In the genomic region with DNA sequence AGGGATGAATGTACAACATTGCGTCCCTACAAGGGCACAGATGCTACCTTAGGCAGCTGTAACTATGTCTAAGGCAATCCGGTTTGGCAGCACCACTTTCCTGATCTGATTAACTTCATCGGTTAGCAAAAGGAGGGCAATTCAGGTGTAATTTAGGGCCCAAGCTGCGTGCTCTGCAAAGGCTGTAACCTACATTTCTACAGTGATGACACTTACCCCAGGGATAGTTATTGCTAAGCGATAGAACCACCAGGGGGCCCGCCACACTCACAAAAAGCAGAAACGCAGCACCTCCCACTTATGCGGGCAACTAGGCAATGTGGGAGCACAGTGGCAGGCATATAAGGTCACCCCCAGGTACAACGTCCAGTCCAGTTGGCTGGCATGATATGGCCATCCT, we compare ENCODE assay signal across 13 cellular contexts.
DNase-seq lines count a peak whose midpoint lies in the region; ATAC-seq, FAIRE-seq and TF ChIP-seq lines count a peak whose summit lies in the region.
"Had no signal": no experiment of that assay in that cellular context is flagged by ENCODE, and none has a peak within 500 bp of the region (broad histone marks: within the 10 kb centered on the region; RNA-seq: fewer than 3 reads in every experiment).

No MANE protein-coding gene starts in this region.

- in situ Hi-C loops in ACHN (cut with HindIII; ENCODE audit: low pct_ligation_motif_present, low pct_unique_long_range_greater_than_20kb, low sequenced_read_pairs): no loop called here

- H3K27me3 Mint-ChIP-seq in WTC11 (ENCODE audit: low read depth): no peaks in the 10 kb centered on the region
- no peaks in the 10 kb centered on the region for H3K27me3 Mint-ChIP-seq in activated CD8-positive, alpha-beta T cell treated with anti-CD3 and anti-CD28 coated beads, Interleukin-2, amount 10 ng/mL, durations not matched to agents 7 days and 5 days (ENCODE audit: low read depth)

- TF ChIP-seq CTCF in LNCaP clone FGC (IDR thresholded peaks at IDR 0.05; ENCODE audit: control insufficient read depth, extremely low read depth, insufficient read depth) (peak; percentile 32), WTC11 (IDR thresholded peaks at IDR 0.05) (no peak), kidney (IDR thresholded peaks at IDR 0.05; ENCODE audit: borderline replicate concordance, extremely low read depth, insufficient read depth) (peak; percentile 23)

- no peak overlapping the region for H3K27ac ChIP-seq in kidney (ENCODE audit: low read depth in 2 of 2, low read length in 2 of 2)

- H3K36me3 Mint-ChIP-seq in WTC11: no peaks in the 10 kb centered on the region
- no peaks in the 10 kb centered on the region for H3K36me3 Mint-ChIP-seq in activated CD8-positive, alpha-beta T cell treated with anti-CD3 and anti-CD28 coated beads, Interleukin-2, amount 10 ng/mL, durations not matched to agents 7 days and 5 days (ENCODE audit: low read depth)

- CTCF ChIA-PET in WTC11 (lab: Charles Lee): interaction anchor here (1.7 kb wide), 1 partner anchor 8 kb away, joined by 7 read pairs; no protein-coding TSS in a partner anchor
- CTCF ChIA-PET in activated CD8-positive, alpha-beta T cell treated with anti-CD3 and anti-CD28 coated beads, Interleukin-2, amount 10 ng/mL, durations not matched to agents 7 days and 5 days (lab: Charles Lee): no interaction called here

- H3K9ac ChIP-seq in kidney (ENCODE audit: low read length in 2 of 2): no peak overlapping the region

- no peaks in the 10 kb centered on the region for H3K9me3 ChIP-seq in kidney (ENCODE audit: control insufficient read depth in 1 of 2, low read length in 2 of 2)
- H3K9me3 ChIP-seq: esophagus squamous epithelium had no signal

- POLR2A ChIA-PET in WTC11 (lab: Charles Lee): no interaction called here
- POLR2A ChIA-PET in activated CD8-positive, alpha-beta T cell treated with anti-CD3 and anti-CD28 coated beads, Interleukin-2, amount 10 ng/mL, durations not matched to agents 7 days and 5 days (lab: Charles Lee): no interaction called here

- H3K36me3 ChIP-seq in kidney (ENCODE audit: control insufficient read depth in 1 of 2, insufficient read depth in 2 of 2, low read length in 2 of 2): no peaks in the 10 kb centered on the region
- H3K36me3 ChIP-seq: esophagus squamous epithelium had no signal

- H3K4me1 ChIP-seq in kidney (ENCODE audit: control insufficient read depth in 1 of 2, insufficient read depth in 1 of 2, low read depth in 1 of 2, low read length in 2 of 2): peaks cover 0 to 5% of the 10 kb centered on the region in 2 donors

- intact Hi-C loops in kidney (cut with DNase I): no loop called here

- H3K4me1 Mint-ChIP-seq in WTC11: no peaks in the 10 kb centered on the region
- H3K4me1 Mint-ChIP-seq in activated CD8-positive, alpha-beta T cell treated with anti-CD3 and anti-CD28 coated beads, Interleukin-2, amount 10 ng/mL, durations not matched to agents 7 days and 5 days (ENCODE audit: low read depth): no peaks in the 10 kb centered on the region

- peaks cover 5% of the 10 kb centered on the region; the same call in 1 of the 2 replicates for H3K9me3 Mint-ChIP-seq in WTC11
- no peaks in the 10 kb centered on the region for H3K9me3 Mint-ChIP-seq in activated CD8-positive, alpha-beta T cell treated with anti-CD3 and anti-CD28 coated beads, Interleukin-2, amount 10 ng/mL, durations not matched to agents 7 days and 5 days (ENCODE audit: insufficient read depth)

- H3K4me3 ChIP-seq in LNCaP clone FGC (ENCODE audit: low read depth, low read length) (no peak overlapping the region), kidney (ENCODE audit: low read length in 2 of 2) (no peak overlapping the region)
- H3K4me3 ChIP-seq: esophagus squamous epithelium had no signal

- H3K27ac Mint-ChIP-seq in WTC11: no peak overlapping the region
- H3K27ac Mint-ChIP-seq in activated CD8-positive, alpha-beta T cell treated with anti-CD3 and anti-CD28 coated beads, Interleukin-2, amount 10 ng/mL, durations not matched to agents 7 days and 5 days: no peak overlapping the region

- peak; percentile 11 for DNase-seq in ACHN
- no peak for DNase-seq in LNCaP clone FGC (ENCODE audit: low read depth)
- DNase-seq in WTC11 (ENCODE audit: low spot score): peak; percentile 37
- DNase-seq in kidney: no peak
- no peak for DNase-seq in NCI-H446 treated with DMSO at 0.1 percent for 48 hours (lab: John Stamatoyannopoulos, UW)
- DNase-seq in activated CD8-positive, alpha-beta T cell treated with anti-CD3 and anti-CD28 coated beads, Interleukin-2, amount 10 ng/mL, durations not matched to agents 7 days and 5 days: no peak
- DNase-seq: activated naive CD4-positive, alpha-beta T cell treated with anti-CD3 and anti-CD28 coated beads, Interleukin-2, amount 50 U/mL, for 16 hours; esophagus squamous epithelium; GF-D8; NCI-H1105; SIG-M5 had no signal

- peak; percentile 44; the same call in 1 of the 2 replicates for ATAC-seq in WTC11
- ATAC-seq in HG02678 (IDR thresholded peaks at IDR 0.05; ENCODE audit: unreplicated experiment): no peak
- no peak for ATAC-seq in activated CD8-positive, alpha-beta T cell treated with anti-CD3 and anti-CD28 coated beads, Interleukin-2, amount 10 ng/mL, durations not matched to agents 7 days and 5 days
- no peak for ATAC-seq in HG02642 (IDR thresholded peaks at IDR 0.05; ENCODE audit: poor library complexity, unreplicated experiment)

- FAIRE-seq in kidney (lab: Jason Lieb, UNC): no peak

- H3K4me3 Mint-ChIP-seq in WTC11: no peak overlapping the region
- H3K4me3 Mint-ChIP-seq in activated CD8-positive, alpha-beta T cell treated with anti-CD3 and anti-CD28 coated beads, Interleukin-2, amount 10 ng/mL, durations not matched to agents 7 days and 5 days: no peak overlapping the region

TF ChIP-seq in WTC11, 78 proteins besides CTCF, POLR2A, EP300 and RAD21:
- TF ChIP-seq SMAD4 (CRISPR knock-in tag; IDR thresholded peaks at IDR 0.05) (no peak), ZNF121 (CRISPR knock-in tag; IDR thresholded peaks at IDR 0.05) (no peak), PRRX2 (CRISPR knock-in tag; IDR thresholded peaks at IDR 0.05) (no peak), CREM (CRISPR knock-in tag; IDR thresholded peaks at IDR 0.05) (no peak), TCF7 (CRISPR knock-in tag; IDR thresholded peaks at IDR 0.05; ENCODE audit: low read depth) (no peak), JAZF1 (CRISPR knock-in tag; IDR thresholded peaks at IDR 0.05) (no peak)
- TF ChIP-seq, protein P1, sequence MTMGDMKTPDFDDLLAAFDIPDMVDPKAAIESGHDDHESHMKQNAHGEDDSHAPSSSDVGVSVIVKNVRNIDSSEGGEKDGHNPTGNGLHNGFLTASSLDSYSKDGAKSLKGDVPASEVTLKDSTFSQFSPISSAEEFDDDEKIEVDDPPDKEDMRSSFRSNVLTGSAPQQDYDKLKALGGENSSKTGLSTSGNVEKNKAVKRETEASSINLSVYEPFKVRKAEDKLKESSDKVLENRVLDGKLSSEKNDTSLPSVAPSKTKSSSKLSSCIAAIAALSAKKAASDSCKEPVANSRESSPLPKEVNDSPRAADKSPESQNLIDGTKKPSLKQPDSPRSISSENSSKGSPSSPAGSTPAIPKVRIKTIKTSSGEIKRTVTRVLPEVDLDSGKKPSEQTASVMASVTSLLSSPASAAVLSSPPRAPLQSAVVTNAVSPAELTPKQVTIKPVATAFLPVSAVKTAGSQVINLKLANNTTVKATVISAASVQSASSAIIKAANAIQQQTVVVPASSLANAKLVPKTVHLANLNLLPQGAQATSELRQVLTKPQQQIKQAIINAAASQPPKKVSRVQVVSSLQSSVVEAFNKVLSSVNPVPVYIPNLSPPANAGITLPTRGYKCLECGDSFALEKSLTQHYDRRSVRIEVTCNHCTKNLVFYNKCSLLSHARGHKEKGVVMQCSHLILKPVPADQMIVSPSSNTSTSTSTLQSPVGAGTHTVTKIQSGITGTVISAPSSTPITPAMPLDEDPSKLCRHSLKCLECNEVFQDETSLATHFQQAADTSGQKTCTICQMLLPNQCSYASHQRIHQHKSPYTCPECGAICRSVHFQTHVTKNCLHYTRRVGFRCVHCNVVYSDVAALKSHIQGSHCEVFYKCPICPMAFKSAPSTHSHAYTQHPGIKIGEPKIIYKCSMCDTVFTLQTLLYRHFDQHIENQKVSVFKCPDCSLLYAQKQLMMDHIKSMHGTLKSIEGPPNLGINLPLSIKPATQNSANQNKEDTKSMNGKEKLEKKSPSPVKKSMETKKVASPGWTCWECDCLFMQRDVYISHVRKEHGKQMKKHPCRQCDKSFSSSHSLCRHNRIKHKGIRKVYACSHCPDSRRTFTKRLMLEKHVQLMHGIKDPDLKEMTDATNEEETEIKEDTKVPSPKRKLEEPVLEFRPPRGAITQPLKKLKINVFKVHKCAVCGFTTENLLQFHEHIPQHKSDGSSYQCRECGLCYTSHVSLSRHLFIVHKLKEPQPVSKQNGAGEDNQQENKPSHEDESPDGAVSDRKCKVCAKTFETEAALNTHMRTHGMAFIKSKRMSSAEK (CRISPR knock-in tag; IDR thresholded peaks at IDR 0.05; ENCODE audit: borderline replicate concordance): no peak
- TF ChIP-seq, protein P2, sequence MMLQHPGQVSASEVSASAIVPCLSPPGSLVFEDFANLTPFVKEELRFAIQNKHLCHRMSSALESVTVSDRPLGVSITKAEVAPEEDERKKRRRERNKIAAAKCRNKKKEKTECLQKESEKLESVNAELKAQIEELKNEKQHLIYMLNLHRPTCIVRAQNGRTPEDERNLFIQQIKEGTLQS (CRISPR knock-in tag; conservative IDR thresholded peaks at IDR 0.05): no peak

Comparison
In these comparisons a context has a peak if more than half of its experiments do, and no peak if none do; other contexts are left out.
1. DNase-seq: peak in ACHN (single experiment) and WTC11 (single experiment); none in LNCaP clone FGC (single experiment), kidney (single experiment), NCI-H446 treated with DMSO at 0.1 percent for 48 hours (single experiment) and activated CD8-positive, alpha-beta T cell treated with anti-CD3 and anti-CD28 coated beads, Interleukin-2, amount 10 ng/mL, durations not matched to agents 7 days and 5 days (single experiment).